ENCODE assay signal across 1 cellular context in genomic region chr3:115100172-115100571, GRCh38.
TF ChIP-seq lines count a peak whose summit lies in the region.

No MANE protein-coding gene starts in this region.

TF ChIP-seq in HEK293, 187 proteins besides CTCF, POLR2A, EP300 and RAD21 (continued from another document):
- TF ChIP-seq ZNF433 (tag by site-specific recombination; IDR thresholded peaks at IDR 0.05; ENCODE audit: low read depth) (no peak), HOXD13 (CRISPR knock-in tag; IDR thresholded peaks at IDR 0.05; ENCODE audit: borderline replicate concordance) (no peak), TCF7L2 (IDR thresholded peaks at IDR 0.05; ENCODE audit: borderline replicate concordance, low read depth, low read length) (0 out of 2 replicates have a peak, but pooled peaks have one; percentile 36), ZNF621 (tag by site-specific recombination; IDR thresholded peaks at IDR 0.05) (no peak), ZNF580 (tag by site-specific recombination; IDR thresholded peaks at IDR 0.05) (peak; percentile 77), ZBTB17 (tag by site-specific recombination; IDR thresholded peaks at IDR 0.05) (peak; percentile 72), SCRT1 (tag by site-specific recombination; IDR thresholded peaks at IDR 0.05; ENCODE audit: borderline replicate concordance) (peak; percentile 88), ZBTB44 (tag by site-specific recombination; IDR thresholded peaks at IDR 0.05) (no peak), ZBTB20 (tag by site-specific recombination; IDR thresholded peaks at IDR 0.05) (peak; percentile 48; the same call in 1 of the 2 replicates), ZNF350 (tag by site-specific recombination; IDR thresholded peaks at IDR 0.05) (no peak), ZNF585B (tag by site-specific recombination; IDR thresholded peaks at IDR 0.05) (no peak), ZNF26 (tag by site-specific recombination; IDR thresholded peaks at IDR 0.05) (no peak), ZSCAN4 (tag by site-specific recombination; IDR thresholded peaks at IDR 0.05) (0 out of 2 replicates have a peak, but pooled peaks have one; percentile 54), ZNF561 (tag by site-specific recombination; IDR thresholded peaks at IDR 0.05; ENCODE audit: borderline replicate concordance) (no peak), ZNF202 (tag by site-specific recombination; IDR thresholded peaks at IDR 0.05; ENCODE audit: borderline replicate concordance) (no peak), YY2 (tag by site-specific recombination; IDR thresholded peaks at IDR 0.05) (no peak), SP2 (tag by site-specific recombination; IDR thresholded peaks at IDR 0.05) (no peak), SCRT2 (tag by site-specific recombination; IDR thresholded peaks at IDR 0.05) (peak; percentile 97), ZNF707 (tag by site-specific recombination; IDR thresholded peaks at IDR 0.05) (no peak), ZNF121 (tag by site-specific recombination; IDR thresholded peaks at IDR 0.05) (no peak), ZNF664 (tag by site-specific recombination; IDR thresholded peaks at IDR 0.05) (peak; percentile 53; the same call in 1 of the 2 replicates), KLF7 (tag by site-specific recombination; IDR thresholded peaks at IDR 0.05; ENCODE audit: borderline replicate concordance) (no peak), ZNF324 (tag by site-specific recombination; IDR thresholded peaks at IDR 0.05) (no peak), ZNF449 (tag by site-specific recombination; IDR thresholded peaks at IDR 0.05) (no peak), ZIC2 (tag by site-specific recombination; IDR thresholded peaks at IDR 0.05) (0 out of 2 replicates have a peak, but pooled peaks have one; percentile 10), ZNF518A (tag by site-specific recombination; conservative IDR thresholded peaks at IDR 0.05; ENCODE audit: low read depth) (0 out of 2 replicates have a peak, but pooled peaks have one; percentile 11), ZNF148 (tag by site-specific recombination; IDR thresholded peaks at IDR 0.05; ENCODE audit: borderline replicate concordance) (no peak), ZBTB26 (tag by site-specific recombination; optimal IDR thresholded peaks at IDR 0.05) (no peak), PBX3 (CRISPR knock-in tag; IDR thresholded peaks at IDR 0.05) (no peak), ZNF692 (tag by site-specific recombination; IDR thresholded peaks at IDR 0.05) (peak; percentile 43; the same call in 1 of the 2 replicates)
